Comparison of ENCODE assay signal across 14 cellular contexts in the genomic region with DNA sequence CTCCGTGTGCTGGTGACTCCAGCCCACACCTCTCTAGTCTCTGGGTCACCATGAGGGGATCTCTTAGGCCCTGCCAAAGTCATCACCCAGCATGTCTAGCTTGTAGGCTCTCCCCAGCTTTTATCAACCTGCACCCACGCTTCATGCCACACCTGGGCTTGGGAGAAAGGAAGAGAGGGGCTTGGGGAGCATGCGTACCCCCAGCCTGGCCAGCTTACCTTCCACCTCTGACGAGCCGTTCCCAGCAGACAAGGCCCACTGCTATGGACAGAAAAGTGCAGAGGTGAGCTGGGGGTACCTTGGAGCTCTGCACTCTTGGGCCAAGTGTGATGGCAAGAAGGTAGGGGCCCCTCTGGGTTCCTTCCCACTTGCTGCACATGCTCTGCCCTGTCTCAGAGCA. TPM values are rescaled to one million over a fixed set of nuclear protein-coding genes. Genes with fewer than 3 reads are reported as not detected.
DNase-seq lines count a peak whose midpoint lies in the region; ATAC-seq, FAIRE-seq and TF ChIP-seq lines count a peak whose summit lies in the region.
"Had no signal": no experiment of that assay in that cellular context is flagged by ENCODE, and none has a peak within 500 bp of the region (broad histone marks: within the 10 kb centered on the region; RNA-seq: fewer than 3 reads in every experiment).

No MANE protein-coding gene starts in this region.

- no peak for ATAC-seq in stimulated activated naive CD8-positive, alpha-beta T cell treated with anti-CD3 and anti-CD28 coated beads, Interleukin-15, amount 100 ng/mL, for 72 hours
- ATAC-seq in stimulated activated naive CD8-positive, alpha-beta T cell treated with anti-CD3 and anti-CD28 coated beads, Interleukin-15, Interleukin-2, amounts not matched to agents 100 U/mL and 50 U/mL, for 24 hours = no peak
- ATAC-seq in psoas muscle (no peak), pancreas (no peak), HG03439 (IDR thresholded peaks at IDR 0.05; ENCODE audit: unreplicated experiment) (no peak), HG03095 (IDR thresholded peaks at IDR 0.05; ENCODE audit: unreplicated experiment) (no peak)
- no peak for ATAC-seq in stimulated activated memory B cell treated with anti-CD40 and anti-IgM and Interleukin-4, amounts not matched to agents 10 μg/mL and 1 μg/mL and 100 μg/mL, for 72 hours
- ATAC-seq: HCT116 had no signal

- H3K4me1 Mint-ChIP-seq in stimulated activated naive CD8-positive, alpha-beta T cell treated with anti-CD3 and anti-CD28 coated beads, Interleukin-15, amount 100 ng/mL, for 72 hours = no peaks in the 10 kb centered on the region
- H3K4me1 Mint-ChIP-seq in stimulated activated memory B cell treated with anti-CD40 and anti-IgM and Interleukin-4, amounts not matched to agents 10 μg/mL and 1 μg/mL and 100 μg/mL, for 72 hours = no peaks in the 10 kb centered on the region
- H3K4me1 Mint-ChIP-seq: activated naive CD8-positive, alpha-beta T cell treated with anti-CD3 and anti-CD28 coated beads for 36 hours had no signal

- H3K9me3 ChIP-seq in esophagus muscularis mucosa = no peaks in the 10 kb centered on the region
- no peaks in the 10 kb centered on the region for H3K9me3 ChIP-seq in psoas muscle
- no peaks in the 10 kb centered on the region for H3K9me3 ChIP-seq in pancreas

- H3K27ac ChIP-seq in esophagus muscularis mucosa (replicated peaks in 1 of 4) (no peak overlapping the region), psoas muscle (no peak overlapping the region), pancreas (no peak overlapping the region)
- H3K27ac ChIP-seq: foreskin keratinocyte had no signal

- no peak for DNase-seq in stimulated activated naive CD8-positive, alpha-beta T cell treated with anti-CD3 and anti-CD28 coated beads, Interleukin-15, amount 100 ng/mL, for 72 hours
- DNase-seq in stimulated activated naive CD8-positive, alpha-beta T cell treated with anti-CD3 and anti-CD28 coated beads, Interleukin-15, Interleukin-2, amounts not matched to agents 100 U/mL and 50 U/mL, for 24 hours = no peak
- DNase-seq in esophagus muscularis mucosa (ENCODE audit: extremely low spot score) (no peak), psoas muscle (no peak), pancreas (no peak)
- DNase-seq: activated naive CD8-positive, alpha-beta T cell treated with anti-CD3 and anti-CD28 coated beads for 36 hours; immature natural killer cell; MM.1S had no signal

- no peak for TF ChIP-seq EP300 in esophagus muscularis mucosa (IDR thresholded peaks at IDR 0.05)

- peak overlapping the region; percentile 77 to 89 for H3K27ac Mint-ChIP-seq in stimulated activated naive CD8-positive, alpha-beta T cell treated with anti-CD3 and anti-CD28 coated beads, Interleukin-15, amount 100 ng/mL, for 72 hours
- no peak overlapping the region for H3K27ac Mint-ChIP-seq in stimulated activated memory B cell treated with anti-CD40 and anti-IgM and Interleukin-4, amounts not matched to agents 10 μg/mL and 1 μg/mL and 100 μg/mL, for 72 hours
- H3K27ac Mint-ChIP-seq: activated naive CD8-positive, alpha-beta T cell treated with anti-CD3 and anti-CD28 coated beads for 36 hours; dendritic cell treated with granulocyte-macrophage colony-stimulating factor and Interleukin-4, amounts not matched to agents 40 ng/mL and 50 ng/mL, for 4 days; immature natural killer cell had no signal

- no peak for TF ChIP-seq POLR2A in esophagus muscularis mucosa (IDR thresholded peaks at IDR 0.05; ENCODE audit: low read depth)

- H3K4me1 ChIP-seq in esophagus muscularis mucosa = peaks cover 28 to 55% (median 38%) of the 10 kb centered on the region in 4 donors
- no peaks in the 10 kb centered on the region for H3K4me1 ChIP-seq in psoas muscle
- H3K4me1 ChIP-seq in pancreas = peaks cover 0 to 12% (median 11%) of the 10 kb centered on the region in 3 donors

- intact Hi-C loops in esophagus muscularis mucosa (cut with DNase I) (no loop called here), psoas muscle (cut with DNase I) (no loop called here), pancreas (cut with DNase I) (no loop called here)

- no peaks in the 10 kb centered on the region for H3K36me3 Mint-ChIP-seq in stimulated activated memory B cell treated with anti-CD40 and anti-IgM and Interleukin-4, amounts not matched to agents 10 μg/mL and 1 μg/mL and 100 μg/mL, for 72 hours
- H3K36me3 Mint-ChIP-seq: activated naive CD8-positive, alpha-beta T cell treated with anti-CD3 and anti-CD28 coated beads for 36 hours; immature natural killer cell had no signal

- H3K4me3 ChIP-seq in esophagus muscularis mucosa (peak overlapping the region; percentile 62 to 73 (median 66)), psoas muscle (peak overlapping the region; percentile 66), pancreas (no peak overlapping the region)

- H3K4me3 Mint-ChIP-seq in stimulated activated naive CD8-positive, alpha-beta T cell treated with anti-CD3 and anti-CD28 coated beads, Interleukin-15, amount 100 ng/mL, for 72 hours = no peak overlapping the region
- H3K4me3 Mint-ChIP-seq in stimulated activated memory B cell treated with anti-CD40 and anti-IgM and Interleukin-4, amounts not matched to agents 10 μg/mL and 1 μg/mL and 100 μg/mL, for 72 hours = no peak overlapping the region
- H3K4me3 Mint-ChIP-seq: activated naive CD8-positive, alpha-beta T cell treated with anti-CD3 and anti-CD28 coated beads for 36 hours; dendritic cell treated with granulocyte-macrophage colony-stimulating factor and Interleukin-4, amounts not matched to agents 40 ng/mL and 50 ng/mL, for 4 days; immature natural killer cell had no signal

- H3K36me3 ChIP-seq in esophagus muscularis mucosa (peaks cover 0 to 12% (median 0%) of the 10 kb centered on the region in 4 donors), psoas muscle (ENCODE audit: insufficient read depth in 1 of 2, low read depth in 1 of 2) (no peaks in the 10 kb centered on the region), pancreas (no peaks in the 10 kb centered on the region)

- TF ChIP-seq CTCF in esophagus muscularis mucosa (IDR thresholded peaks at IDR 0.05) (no peak), psoas muscle (IDR thresholded peaks at IDR 0.05) (no peak), pancreas (IDR thresholded peaks at IDR 0.05) (no peak)

- H3K27me3 ChIP-seq in esophagus muscularis mucosa (peaks cover 0 to 58% (median 0%) of the 10 kb centered on the region in 4 donors), psoas muscle (ENCODE audit: insufficient read depth in 3 of 3, low read length in 2 of 3) (no peaks in the 10 kb centered on the region), pancreas (no peaks in the 10 kb centered on the region)
- H3K27me3 ChIP-seq: foreskin keratinocyte had no signal

- no peaks in the 10 kb centered on the region for H3K9me3 Mint-ChIP-seq in stimulated activated naive CD8-positive, alpha-beta T cell treated with anti-CD3 and anti-CD28 coated beads, Interleukin-15, amount 100 ng/mL, for 72 hours
- H3K9me3 Mint-ChIP-seq in stimulated activated memory B cell treated with anti-CD40 and anti-IgM and Interleukin-4, amounts not matched to agents 10 μg/mL and 1 μg/mL and 100 μg/mL, for 72 hours = no peaks in the 10 kb centered on the region
- H3K9me3 Mint-ChIP-seq: activated naive CD8-positive, alpha-beta T cell treated with anti-CD3 and anti-CD28 coated beads for 36 hours; dendritic cell treated with granulocyte-macrophage colony-stimulating factor and Interleukin-4, amounts not matched to agents 40 ng/mL and 50 ng/mL, for 4 days; immature natural killer cell had no signal

- peaks cover 37% of the 10 kb centered on the region for H3K27me3 Mint-ChIP-seq in stimulated activated naive CD8-positive, alpha-beta T cell treated with anti-CD3 and anti-CD28 coated beads, Interleukin-15, amount 100 ng/mL, for 72 hours
- H3K27me3 Mint-ChIP-seq in stimulated activated memory B cell treated with anti-CD40 and anti-IgM and Interleukin-4, amounts not matched to agents 10 μg/mL and 1 μg/mL and 100 μg/mL, for 72 hours = peaks cover 23% of the 10 kb centered on the region

- no peak for FAIRE-seq in pancreas (lab: Jason Lieb, UNC)

- WGBS in esophagus muscularis mucosa = 73% methylated on average over 5 of the region's 5 CpGs
- WGBS in psoas muscle, 3 donors = 81 to 86% (median 81%) methylated on average over 5 of the region's 5 CpGs
- WGBS in pancreas, 2 donors = 89 to 91% methylated on average over 5 of the region's 5 CpGs

RNA-seq across cellular contexts. Expression of a gene that starts 1.7 kb away (rescaled TPM):
- total RNA-seq in esophagus muscularis mucosa (10 to 100 TPM; 16.7 to 69.6 (median 18.4) TPM), psoas muscle (1 to 10 TPM; 4.1 to 9.8 (median 8.1) TPM), pancreas (1 to 10 TPM in 4 of 6 donors, under 1 TPM in 2; 0.73 to 4.7 (median 1.8) TPM)
- polyA plus RNA-seq in psoas muscle (1 to 10 TPM; 2.5 to 9.2 (median 2.6) TPM), pancreas (1 to 10 TPM; 1.5 to 1.8 TPM)

RNA-seq across cellular contexts. Expression of a gene that starts 30.6 kb away (rescaled TPM):
- total RNA-seq in esophagus muscularis mucosa (1 to 10 TPM; 5.3 to 9.7 (median 7.7) TPM), psoas muscle (10 to 100 TPM; 23.0 to 34.1 (median 28.1) TPM), pancreas (1 to 10 TPM; 4.0 to 7.7 (median 6.5) TPM)
- polyA plus RNA-seq in psoas muscle (10 to 100 TPM in 2 of 3 donors, 1 to 10 TPM in 1; 9.4 to 25.6 (median 11.1) TPM), pancreas (10 to 100 TPM; 14.6 to 23.8 TPM)

RNA-seq across cellular contexts. Expression of a gene that starts 49.0 kb away (rescaled TPM):
- 10 to 100 TPM; 23.3 to 58.0 (median 45.9) TPM for total RNA-seq in esophagus muscularis mucosa
- total RNA-seq in psoas muscle = 10 to 100 TPM; 44.5 to 68.9 (median 54.6) TPM
- 10 to 100 TPM; 64.4 to 91.9 (median 74.8) TPM for polyA plus RNA-seq in psoas muscle
- total RNA-seq in pancreas = 10 to 100 TPM; 11.2 to 22.1 (median 16.6) TPM
- polyA plus RNA-seq in pancreas = 10 to 100 TPM; 12.4 to 19.0 TPM

Comparison
In these comparisons a context has a peak if more than half of its experiments do, and no peak if none do; other contexts are left out.
1. H3K4me3 ChIP-seq: peak in esophagus muscularis mucosa (4 of 4) and psoas muscle (single experiment); none in pancreas (0 of 4).